21 cellular contexts compared by ENCODE assay signal in genomic region chr18:44805176-44805575, GRCh38.
DNase-seq lines count a peak whose midpoint lies in the region; ATAC-seq and TF ChIP-seq lines count a peak whose summit lies in the region.
"Had no signal": no experiment of that assay in that cellular context is flagged by ENCODE, and none has a peak within 500 bp of the region (broad histone marks: within the 10 kb centered on the region; RNA-seq: fewer than 3 reads in every experiment).

No MANE protein-coding gene starts in this region.

- no peak for TF ChIP-seq POLR2A in transverse colon (IDR thresholded peaks at IDR 0.05)

- DNase-seq in activated CD4-positive, alpha-beta T cell treated with anti-CD3 and anti-CD28 coated beads, Interleukin-2, amount 10 ng/mL, durations not matched to agents 24 days and 14 days = no peak
- DNase-seq in activated CD4-positive, alpha-beta T cell treated with anti-CD3 and anti-CD28 coated beads for 48 hours = no peak
- DNase-seq in colonic mucosa (no peak), transverse colon (no peak), T1000 (lab: John Stamatoyannopoulos, UW) (no peak)
- DNase-seq in CD8-positive, alpha-beta memory T cell = no peak
- DNase-seq: activated T-cell treated with anti-CD3 and anti-CD28 coated beads, Interleukin-2, amount 50 U/mL, for 72 hours; COR-L47; heart right ventricle; Kasumi-1; NCI-H1092; NCI-H2029; NCI-H446; right lobe of liver; upper lobe of right lung had no signal

- ATAC-seq in HG02885 (IDR thresholded peaks at IDR 0.05; ENCODE audit: poor library complexity, unreplicated experiment) = no peak
- ATAC-seq: activated T-cell treated with anti-CD3 and anti-CD28 coated beads, Interleukin-2, amount 50 U/mL, for 72 hours; body of pancreas; heart right ventricle; upper lobe of right lung had no signal

- no peaks in the 10 kb centered on the region for H3K9me3 ChIP-seq in colonic mucosa
- H3K9me3 ChIP-seq in transverse colon = no peaks in the 10 kb centered on the region
- H3K9me3 ChIP-seq in CD8-positive, alpha-beta memory T cell (ENCODE audit: low read length) = no peaks in the 10 kb centered on the region
- H3K9me3 ChIP-seq: body of pancreas, HAP-1, heart right ventricle, right lobe of liver, upper lobe of right lung had no signal

- peaks cover 21% of the 10 kb centered on the region for H3K36me3 Mint-ChIP-seq in activated CD4-positive, alpha-beta T cell treated with anti-CD3 and anti-CD28 coated beads, Interleukin-2, amount 10 ng/mL, durations not matched to agents 24 days and 14 days (ENCODE audit: low read depth)
- peaks cover 56% of the 10 kb centered on the region for H3K36me3 Mint-ChIP-seq in nephron (ENCODE audit: low read depth)
- no peaks in the 10 kb centered on the region for H3K36me3 Mint-ChIP-seq in CD8-positive, alpha-beta memory T cell

- H3K9me3 Mint-ChIP-seq in activated CD4-positive, alpha-beta T cell treated with anti-CD3 and anti-CD28 coated beads, Interleukin-2, amount 10 ng/mL, durations not matched to agents 24 days and 14 days = peaks cover 17% of the 10 kb centered on the region
- no peaks in the 10 kb centered on the region for H3K9me3 Mint-ChIP-seq in nephron
- peaks cover 0 to 2% (median 0%) of the 10 kb centered on the region in 5 donors for H3K9me3 Mint-ChIP-seq in CD8-positive, alpha-beta memory T cell

- no peaks in the 10 kb centered on the region for H3K27me3 ChIP-seq in colonic mucosa
- no peaks in the 10 kb centered on the region for H3K27me3 ChIP-seq in transverse colon
- no peaks in the 10 kb centered on the region for H3K27me3 ChIP-seq in CD8-positive, alpha-beta memory T cell (ENCODE audit: insufficient read depth, low read length, poor library complexity, severe bottlenecking)
- H3K27me3 ChIP-seq: body of pancreas, right lobe of liver, upper lobe of right lung had no signal

- H3K36me3 ChIP-seq in colonic mucosa (no peaks in the 10 kb centered on the region), transverse colon (no peaks in the 10 kb centered on the region)
- no peaks in the 10 kb centered on the region for H3K36me3 ChIP-seq in CD8-positive, alpha-beta memory T cell (ENCODE audit: insufficient read depth, low read length)
- H3K36me3 ChIP-seq: HAP-1, heart right ventricle, right lobe of liver, upper lobe of right lung had no signal

- CTCF ChIA-PET in CD8-positive, alpha-beta memory T cell (lab: Charles Lee) = interaction anchor here (1.3 kb wide), 1 partner anchor 43 kb away, joined by 3 read pairs; no protein-coding TSS in a partner anchor

- TF ChIP-seq CTCF in colonic mucosa (IDR thresholded peaks at IDR 0.05) = no peak
- TF ChIP-seq CTCF in nephron (IDR thresholded peaks at IDR 0.05; ENCODE audit: unreplicated experiment in 3 of 3) = no peak
- TF ChIP-seq CTCF in transverse colon (IDR thresholded peaks at IDR 0.05) = no peak

- peaks cover 41% of the 10 kb centered on the region for H3K4me1 Mint-ChIP-seq in activated CD4-positive, alpha-beta T cell treated with anti-CD3 and anti-CD28 coated beads, Interleukin-2, amount 10 ng/mL, durations not matched to agents 24 days and 14 days
- peaks cover 88% of the 10 kb centered on the region for H3K4me1 Mint-ChIP-seq in nephron
- peaks cover 15 to 17% (median 16%) of the 10 kb centered on the region in 3 donors for H3K4me1 Mint-ChIP-seq in CD8-positive, alpha-beta memory T cell

- no peak for TF ChIP-seq EP300 in transverse colon (IDR thresholded peaks at IDR 0.05; ENCODE audit: low read depth)

- H3K4me3 ChIP-seq in colonic mucosa = no peak overlapping the region
- no peak overlapping the region for H3K4me3 ChIP-seq in transverse colon
- no peak overlapping the region for H3K4me3 ChIP-seq in CD8-positive, alpha-beta memory T cell (ENCODE audit: low read length)
- H3K4me3 ChIP-seq: body of pancreas, HAP-1, heart right ventricle, lung, right lobe of liver, upper lobe of right lung had no signal

- peak overlapping the region; percentile 15 for H3K27ac ChIP-seq in colonic mucosa
- peak overlapping the region; percentile 85 to 91 (median 90) for H3K27ac ChIP-seq in transverse colon
- H3K27ac ChIP-seq in CD8-positive, alpha-beta memory T cell (ENCODE audit: low read depth, low read length) = no peak overlapping the region
- H3K27ac ChIP-seq: upper lobe of right lung had no signal

- POLR2A ChIA-PET in CD8-positive, alpha-beta memory T cell (lab: Charles Lee) = no interaction called here

- WGBS in transverse colon (ENCODE audit: low coverage in 1 of 2), 2 donors = 53 to 62% methylated on average over 3 of the region's 3 CpGs

- intact Hi-C loops in activated CD4-positive, alpha-beta T cell treated with anti-CD3 and anti-CD28 coated beads, Interleukin-2, amount 10 ng/mL, durations not matched to agents 24 days and 14 days (cut with micrococcal nuclease) = no loop called here
- intact Hi-C loops in colonic mucosa (cut with DNase I) = no loop called here
- intact Hi-C loops in transverse colon (cut with DNase I; ENCODE audit: low total_unique reads) = loop anchor here (10.0 kb wide), 1 partner anchor 120 kb away; the partner anchor contains the start of gene SETBP1

- in situ Hi-C loops in transverse colon (cut with MboI; ENCODE audit: low pct_ligation_motif_present in 1 of 4, low pct_unique_long_range_greater_than_20kb in 1 of 4, low sequenced_read_pairs in 3 of 4) = loop anchor here in 1 of 4 donors (25.0 kb wide), 1 partner anchor 118 kb away; the partner anchor contains the start of gene SETBP1

- peaks cover 9% of the 10 kb centered on the region for H3K27me3 Mint-ChIP-seq in activated CD4-positive, alpha-beta T cell treated with anti-CD3 and anti-CD28 coated beads, Interleukin-2, amount 10 ng/mL, durations not matched to agents 24 days and 14 days
- H3K27me3 Mint-ChIP-seq in nephron (ENCODE audit: low read depth) = no peaks in the 10 kb centered on the region
- peaks cover 0 to 1% of the 10 kb centered on the region in 2 donors for H3K27me3 Mint-ChIP-seq in CD8-positive, alpha-beta memory T cell

- H3K4me1 ChIP-seq in colonic mucosa (peaks cover 14% of the 10 kb centered on the region), transverse colon (peaks cover 44 to 73% (median 61%) of the 10 kb centered on the region in 4 donors)
- no peaks in the 10 kb centered on the region for H3K4me1 ChIP-seq in CD8-positive, alpha-beta memory T cell (ENCODE audit: insufficient read depth, low read length)
- H3K4me1 ChIP-seq: HAP-1 had no signal

- H3K9ac ChIP-seq in colonic mucosa (ENCODE audit: low read depth in 2 of 2, low read length in 2 of 2) = no peak overlapping the region

- no peak overlapping the region for H3K4me3 Mint-ChIP-seq in activated CD4-positive, alpha-beta T cell treated with anti-CD3 and anti-CD28 coated beads, Interleukin-2, amount 10 ng/mL, durations not matched to agents 24 days and 14 days
- no peak overlapping the region for H3K4me3 Mint-ChIP-seq in nephron
- no peak overlapping the region for H3K4me3 Mint-ChIP-seq in CD8-positive, alpha-beta memory T cell
- H3K4me3 Mint-ChIP-seq: activated T-cell treated with anti-CD3 and anti-CD28 coated beads, Interleukin-2, amount 50 U/mL, for 72 hours had no signal

- H3K27ac Mint-ChIP-seq in activated CD4-positive, alpha-beta T cell treated with anti-CD3 and anti-CD28 coated beads, Interleukin-2, amount 10 ng/mL, durations not matched to agents 24 days and 14 days = peak overlapping the region; percentile 25
- H3K27ac Mint-ChIP-seq in nephron = peak overlapping the region; percentile 32 to 82 (median 44)
- H3K27ac Mint-ChIP-seq in CD8-positive, alpha-beta memory T cell = no peak overlapping the region
- H3K27ac Mint-ChIP-seq: activated naive CD4-positive, alpha-beta T cell treated with anti-CD3 and anti-CD28 coated beads, Interleukin-2, amount 50 U/mL, for 72 hours; activated T-cell treated with anti-CD3 and anti-CD28 coated beads, Interleukin-2, amount 50 U/mL, for 72 hours had no signal

Comparison
In these comparisons a context has a peak if more than half of its experiments do, and no peak if none do; other contexts are left out.
1. H3K27ac Mint-ChIP-seq: peak in activated CD4-positive, alpha-beta T cell treated with anti-CD3 and anti-CD28 coated beads, Interleukin-2, amount 10 ng/mL, durations not matched to agents 24 days and 14 days (single experiment) and nephron (3 of 3); none in CD8-positive, alpha-beta memory T cell (0 of 8).